Comparison of ENCODE assay signal across 26 cellular contexts in the genomic region with DNA sequence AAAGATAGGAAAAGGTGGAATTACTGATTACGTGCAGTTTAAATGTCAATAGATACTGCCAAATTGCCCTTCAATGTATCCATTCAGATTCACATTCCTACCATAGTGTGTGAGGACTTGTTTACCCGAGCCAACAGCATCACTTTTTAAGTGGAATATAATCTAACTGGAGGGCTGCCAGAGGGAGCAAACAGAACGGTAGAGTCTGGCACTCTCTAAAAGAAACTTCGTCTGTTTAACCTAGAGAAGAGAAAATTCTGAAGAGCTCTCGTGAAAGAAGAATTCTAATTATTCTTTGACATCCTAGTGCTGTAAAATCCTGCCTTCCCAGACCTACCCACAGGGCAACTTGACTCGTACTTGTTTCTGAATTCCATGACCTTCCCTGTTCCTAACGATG. TPM values are rescaled to one million over a fixed set of nuclear protein-coding genes. Genes with fewer than 3 reads are reported as not detected.
DNase-seq lines count a peak whose midpoint lies in the region; ATAC-seq and TF ChIP-seq lines count a peak whose summit lies in the region.
"Had no signal": no experiment of that assay in that cellular context is flagged by ENCODE, and none has a peak within 500 bp of the region (broad histone marks: within the 10 kb centered on the region; RNA-seq: fewer than 3 reads in every experiment).

No MANE protein-coding gene starts in this region.

- no peak overlapping the region for H3K4me3 ChIP-seq in right atrium auricular region
- H3K4me3 ChIP-seq in right cardiac atrium (ENCODE audit: low read length): no peak overlapping the region
- no peak overlapping the region for H3K4me3 ChIP-seq in H7 (ENCODE audit: insufficient read depth, low read depth, low read length)
- H3K4me3 ChIP-seq: breast epithelium, coronary artery, HAP-1, MG63, SJSA1, skin epidermis had no signal

- no peaks in the 10 kb centered on the region for H3K9me3 ChIP-seq in right atrium auricular region
- H3K9me3 ChIP-seq in right cardiac atrium (ENCODE audit: control insufficient read depth, low read length): no peaks in the 10 kb centered on the region
- H3K9me3 ChIP-seq: BE2C, breast epithelium, HAP-1, MG63, SJSA1 had no signal

- H3K27ac ChIP-seq in right atrium auricular region (peak overlapping the region in 1 of 2 donors; percentile 12), right cardiac atrium (ENCODE audit: low read length) (no peak overlapping the region)
- H3K27ac ChIP-seq: breast epithelium, coronary artery, SJSA1, skin epidermis had no signal

- WGBS in right cardiac atrium: 37% methylated on average over 7 of the region's 7 CpGs

- H3K27me3 ChIP-seq in right atrium auricular region: no peaks in the 10 kb centered on the region
- no peaks in the 10 kb centered on the region for H3K27me3 ChIP-seq in right cardiac atrium (ENCODE audit: control insufficient read depth, insufficient read depth)
- H3K27me3 ChIP-seq in H7 (ENCODE audit: control insufficient read depth, insufficient read depth, low read length): peaks cover under 1% of the 10 kb centered on the region; the same call in 1 of the 2 replicates
- H3K27me3 ChIP-seq: BE2C, breast epithelium, MG63, SJSA1 had no signal

- H3K4me1 ChIP-seq in right atrium auricular region (peaks cover 0 to 21% of the 10 kb centered on the region in 2 donors), right cardiac atrium (ENCODE audit: control insufficient read depth, insufficient read depth, low read length) (no peaks in the 10 kb centered on the region)
- H3K4me1 ChIP-seq: BE2C, breast epithelium, HAP-1, SJSA1 had no signal

- DNase-seq in Right ventricle myocardium superior (no peak), right atrium auricular region (ENCODE audit: low spot score) (no peak), NCI-H748 treated with DMSO at 0.1 percent for 48 hours (lab: John Stamatoyannopoulos, UW) (peak; percentile 3), right cardiac atrium (no peak), H7 (no peak), amniotic stem cell (lab: John Stamatoyannopoulos, UW) (no peak)
- DNase-seq: ACHN; activated CD4-positive, CD25-positive, alpha-beta regulatory T cell; activated naive CD4-positive, alpha-beta T cell treated with anti-CD3 and anti-CD28 coated beads, Interleukin-2, amount 10 ng/mL, durations not matched to agents 7 days and 5 days; BE2C; GDM1; left colon; MG63; naive B cell; NCI-H1436; NCI-H2171 treated with DMSO at 0.1 percent for 48 hours; NCI-H526 treated with DMSO at 0.1 percent for 48 hours; nucleus accumbens; stimulated activated naive CD8-positive, alpha-beta T cell treated with anti-CD3 and anti-CD28 coated beads, Interleukin-15, amount 100 ng/mL, for 72 hours; T-helper 1 cell had no signal

- peak; percentile 79 for ATAC-seq in Right ventricle myocardium superior (ENCODE audit: poor library complexity)
- ATAC-seq in right cardiac atrium: peak; percentile 60 to 65
- ATAC-seq in GM19324 (IDR thresholded peaks at IDR 0.05; ENCODE audit: low FRiP score, unreplicated experiment): no peak
- ATAC-seq: left colon; stimulated activated naive CD8-positive, alpha-beta T cell treated with anti-CD3 and anti-CD28 coated beads, Interleukin-15, amount 100 ng/mL, for 72 hours had no signal

- intact Hi-C loops in Right ventricle myocardium superior (cut with DNase I) (no loop called here), right cardiac atrium (cut with DNase I) (no loop called here)

- no peak for TF ChIP-seq CTCF in right atrium auricular region (IDR thresholded peaks at IDR 0.05)

- H3K36me3 ChIP-seq in right atrium auricular region (no peaks in the 10 kb centered on the region), H7 (replicated peaks; ENCODE audit: control insufficient read depth, insufficient read depth, low read length) (no peaks in the 10 kb centered on the region)
- H3K36me3 ChIP-seq: BE2C, breast epithelium, HAP-1, MG63, SJSA1 had no signal

RNA-seq across cellular contexts. Expression of gene SMIM43, which starts 23.2 kb away (rescaled TPM):
- total RNA-seq in Right ventricle myocardium superior: not detected
- total RNA-seq in right atrium auricular region: not detected
- under 1 TPM in 1 of 4 donors, not detected in 3; 0.12 TPM for total RNA-seq in right cardiac atrium
- polyA plus RNA-seq in right cardiac atrium: 0.07 TPM
- total RNA-seq in H7 (2014; rRNA removed; shearing (Covaris generic)): not detected in 2 replicates
- total RNA-seq: breast epithelium had no signal

RNA-seq across cellular contexts. Expression of gene ANXA5, which starts 45.0 kb away (rescaled TPM):
- total RNA-seq in Right ventricle myocardium superior: 105 TPM
- 100 to 1,000 TPM; 186 to 197 TPM for total RNA-seq in right atrium auricular region
- total RNA-seq in right cardiac atrium: 100 to 1,000 TPM; 145 to 218 (median 167) TPM
- polyA plus RNA-seq in right cardiac atrium: 168 TPM
- total RNA-seq in H7 (2014; rRNA removed; shearing (Covaris generic)): 256 and 278 TPM in 2 replicates

RNA-seq across cellular contexts. Expression of gene EXOSC9, which starts 59.4 kb away (rescaled TPM):
- 9.8 TPM for total RNA-seq in Right ventricle myocardium superior
- total RNA-seq in right atrium auricular region: 10 to 100 TPM; 18.8 TPM
- total RNA-seq in right cardiac atrium: 10 to 100 TPM; 11.1 to 16.5 (median 13.0) TPM
- 19.9 TPM for polyA plus RNA-seq in right cardiac atrium
- 56.9 and 60.8 TPM in 2 replicates for total RNA-seq in H7 (2014; rRNA removed; shearing (Covaris generic))
